Comparison of ENCODE assay signal across 11 cellular contexts in genomic region chr1:8540266-8540926, GRCh38.
DNase-seq lines count a peak whose midpoint lies in the region; ATAC-seq and TF ChIP-seq lines count a peak whose summit lies in the region.
"Had no signal": no experiment of that assay in that cellular context is flagged by ENCODE, and none has a peak within 500 bp of the region (broad histone marks: within the 10 kb centered on the region; RNA-seq: fewer than 3 reads in every experiment).

No MANE protein-coding gene starts in this region.

- intact Hi-C loops in psoas muscle (cut with DNase I): no loop called here

- WGBS in psoas muscle, 3 donors: 51 to 72% (median 62%) methylated on average over 3 of the region's 3 CpGs

- peak overlapping the region; percentile 90 for H3K27ac ChIP-seq in RWPE2 (ENCODE audit: poor library complexity, severe bottlenecking)
- peak overlapping the region; percentile 32 for H3K27ac ChIP-seq in psoas muscle

- peak; percentile 89 for ATAC-seq in RWPE2 (ENCODE audit: low read depth)
- peak; percentile 59 for ATAC-seq in esophagus mucosa
- peak in 2 of 4 donors; percentile 61 to 84 for ATAC-seq in psoas muscle
- no peak for ATAC-seq in HG03097 (IDR thresholded peaks at IDR 0.05; ENCODE audit: low FRiP score, unreplicated experiment)

- H3K9me3 ChIP-seq in RWPE2 (ENCODE audit: severe bottlenecking): no peaks in the 10 kb centered on the region
- no peaks in the 10 kb centered on the region for H3K9me3 ChIP-seq in psoas muscle
- H3K9me3 ChIP-seq in HAP-1: no peaks in the 10 kb centered on the region
- H3K9me3 ChIP-seq: ovary had no signal

- DNase-seq in ELR (ENCODE audit: low read depth) (peak; percentile 83), RWPE2 (ENCODE audit: low spot score) (no peak), psoas muscle (no peak), ACHN (no peak), germinal center (ENCODE audit: low spot score) (no peak), HAP-1 (ENCODE audit: low spot score in 2 of 2) (no peak)
- DNase-seq: activated gamma-delta T cell treated with Interleukin-2 at 50 U/mL for 16 hours, NCI-H1105 treated with DMSO at 0.1 percent for 48 hours, ovary had no signal

- in situ Hi-C loops in ACHN (cut with HindIII; ENCODE audit: low pct_ligation_motif_present, low pct_unique_long_range_greater_than_20kb, low sequenced_read_pairs) (no loop called here), HAP-1 (cut with MboI; ENCODE audit: low sequenced_read_pairs) (no loop called here)

- H3K27me3 ChIP-seq in RWPE2 (ENCODE audit: insufficient read depth, poor library complexity, severe bottlenecking) (no peaks in the 10 kb centered on the region), psoas muscle (ENCODE audit: insufficient read depth in 3 of 3, low read length in 2 of 3) (no peaks in the 10 kb centered on the region), HAP-1 (ENCODE audit: low read depth) (no peaks in the 10 kb centered on the region)
- H3K27me3 ChIP-seq: ovary had no signal

- H3K36me3 ChIP-seq in RWPE2 (ENCODE audit: low read depth): peaks cover 3% of the 10 kb centered on the region
- no peaks in the 10 kb centered on the region for H3K36me3 ChIP-seq in psoas muscle (ENCODE audit: insufficient read depth in 1 of 2, low read depth in 1 of 2)
- no peaks in the 10 kb centered on the region for H3K36me3 ChIP-seq in HAP-1 (replicated peaks)
- H3K36me3 ChIP-seq: ovary had no signal

- H3K4me3 ChIP-seq in RWPE2 (ENCODE audit: severe bottlenecking) (no peak overlapping the region), psoas muscle (no peak overlapping the region), HAP-1 (no peak overlapping the region)
- H3K4me3 ChIP-seq: ovary had no signal

- H3K4me1 ChIP-seq in RWPE2 (ENCODE audit: insufficient read depth, poor library complexity, severe bottlenecking) (peaks cover 40% of the 10 kb centered on the region), psoas muscle (peaks cover 13% of the 10 kb centered on the region), HAP-1 (no peaks in the 10 kb centered on the region)

- TF ChIP-seq CTCF in RWPE2 (IDR thresholded peaks at IDR 0.05; ENCODE audit: poor library complexity, severe bottlenecking) (no peak), psoas muscle (IDR thresholded peaks at IDR 0.05) (no peak)
